Comparison of ENCODE assay signal across 5 cellular contexts in the genomic region with DNA sequence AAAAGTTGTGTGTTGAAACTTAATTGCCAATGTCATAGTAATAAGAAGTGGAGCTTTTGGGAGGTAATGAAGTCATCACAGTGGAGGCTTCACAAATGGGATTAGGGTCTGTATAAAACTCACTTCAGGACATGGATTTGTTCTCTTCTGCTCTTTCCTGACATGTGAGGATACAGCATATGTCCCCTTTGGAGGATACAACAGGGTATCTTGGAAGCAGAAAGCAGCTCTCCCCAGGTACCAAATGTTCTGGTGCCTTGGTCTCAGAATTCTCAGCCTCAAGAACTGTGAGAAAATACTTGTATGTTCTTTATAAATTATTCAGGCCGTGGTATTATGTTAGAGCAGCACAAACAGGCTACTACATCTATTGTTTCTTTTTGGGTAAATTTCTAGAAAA.
"Had no signal": no experiment of that assay in that cellular context is flagged by ENCODE, and none has a peak within 500 bp of the region (broad histone marks: within the 10 kb centered on the region; RNA-seq: fewer than 3 reads in every experiment).

No MANE protein-coding gene starts in this region.

- ATAC-seq: GM23338, HepG2 had no signal

- H3K4me3 ChIP-seq: GM23338 had no signal

- H3K27ac ChIP-seq: HL-60 had no signal

- DNase-seq: H9, HCEC 1CT had no signal
